Comparison of ENCODE assay signal across 28 cellular contexts in genomic region chrY:7745486-7745885, GRCh38.
"Had no signal": no experiment of that assay in that cellular context is flagged by ENCODE, and none has a peak within 500 bp of the region (broad histone marks: within the 10 kb centered on the region; RNA-seq: fewer than 3 reads in every experiment).

No MANE protein-coding gene starts in this region.

- H3K4me1 ChIP-seq: parathyroid adenoma, psoas muscle, right lobe of liver, spleen, suprapubic skin, testis, tibial artery, transverse colon, upper lobe of right lung, uterus had no signal

- H3K27me3 ChIP-seq: neutrophil, ovary, right lobe of liver, sigmoid colon, spleen, suprapubic skin, testis, tibial artery, transverse colon, upper lobe of right lung, uterus had no signal

- H3K4me3 ChIP-seq: ovary, psoas muscle, right lobe of liver, sigmoid colon, skin epidermis, smooth muscle cell, spleen, suprapubic skin, testis, tibial artery, transverse colon, upper lobe of right lung, uterus had no signal

- H3K79me2 ChIP-seq: parathyroid adenoma had no signal

- DNase-seq: naive thymus-derived CD8-positive, alpha-beta T cell; nephron progenitor cell; ovary; posterior cingulate gyrus; psoas muscle; right cardiac atrium; right lobe of liver; sigmoid colon; spleen; stimulated activated CD4-positive, alpha-beta T cell treated with anti-CD3 and anti-CD28 coated beads, Interleukin-12 subunit alpha, Interleukin-12 subunit beta, amount 100 ng/mL, for 4 hours; stimulated activated CD4-positive, alpha-beta T cell treated with anti-CD3 and anti-CD28 coated beads, Interleukin-1b, Interleukin-23, amount 100 ng/mL, for 48 hours; stimulated activated CD4-positive, alpha-beta T cell treated with anti-CD3 and anti-CD28 coated beads, Interleukin-4, amount 100 ng/mL, for 1 hour; stimulated activated CD4-positive, alpha-beta T cell treated with anti-CD3 and anti-CD28 coated beads, Interleukin-4, amount 100 ng/mL, for 4 hours; stimulated activated CD8-positive, alpha-beta memory T cell treated with anti-CD3 and anti-CD28 coated beads, Interleukin-4, amount 100 ng/mL, for 48 hours; stimulated activated naive CD4-positive, alpha-beta T cell; stimulated activated naive CD8-positive, alpha-beta T cell treated with anti-CD3 and anti-CD28 coated beads, Interleukin-15, amount 100 ng/mL, for 72 hours; stimulated activated naive CD8-positive, alpha-beta T cell treated with anti-CD3 and anti-CD28 coated beads, Interleukin-15, Interleukin-2, amounts not matched to agents 100 U/mL and 50 U/mL, for 24 hours; substantia nigra; testis; tibial artery; transverse colon; upper lobe of right lung; uterus had no signal

- H2AFZ ChIP-seq: parathyroid adenoma had no signal

- H3K9ac ChIP-seq: parathyroid adenoma had no signal

- H3K36me3 ChIP-seq: neutrophil, ovary, right lobe of liver, sigmoid colon, spleen, suprapubic skin, tibial artery, transverse colon, upper lobe of right lung, uterus had no signal

- H3K4me2 ChIP-seq: smooth muscle cell had no signal

- H3K27ac ChIP-seq: neutrophil, ovary, parathyroid adenoma, psoas muscle, right lobe of liver, skin epidermis, spleen, suprapubic skin, testis, tibial artery, transverse colon, upper lobe of right lung, uterus had no signal

- H3K9me3 ChIP-seq: neutrophil, ovary, psoas muscle, right lobe of liver, sigmoid colon, spleen, suprapubic skin, testis, tibial artery, transverse colon, upper lobe of right lung, uterus had no signal
